Comparison of ENCODE assay signal across 8 cellular contexts in genomic region chr11:827146-827860, GRCh38. TPM values are rescaled to one million over a fixed set of nuclear protein-coding genes. Genes with fewer than 3 reads are reported as not detected.
DNase-seq lines count a peak whose midpoint lies in the region; TF ChIP-seq lines count a peak whose summit lies in the region.

No MANE protein-coding gene starts in this region.

- DNase-seq in activated naive CD4-positive, alpha-beta T cell treated with anti-CD3 and anti-CD28 coated beads for 36 hours = no peak
- no peak for DNase-seq in activated naive CD4-positive, alpha-beta T cell treated with anti-CD3 and anti-CD28 coated beads, Interleukin-2, amount 50 U/mL, for 16 hours
- DNase-seq in NB4 (ENCODE audit: low read depth) (peak; percentile 85), substantia nigra (lab: John Stamatoyannopoulos, UW) (no peak), iPS-NIHi11 (ENCODE audit: low spot score) (no peak)
- no peak for DNase-seq in activated CD4-positive, alpha-beta T cell treated with anti-CD3 and anti-CD28 coated beads, Interleukin-2, amount 50 U/mL, for 1 hour

- H3K36me3 ChIP-seq in ectodermal cell (ENCODE audit: control insufficient read depth, insufficient read depth, low read length) (peaks cover 9% of the 10 kb centered on the region), neutrophil (peaks cover 33% of the 10 kb centered on the region)

- H3K27me3 ChIP-seq in ectodermal cell (ENCODE audit: control insufficient read depth, insufficient read depth, low read length, poor library complexity, severe bottlenecking) (peaks cover 69% of the 10 kb centered on the region), neutrophil (peaks cover 34% of the 10 kb centered on the region)

- peaks cover 31% of the 10 kb centered on the region for H3K4me1 Mint-ChIP-seq in activated naive CD4-positive, alpha-beta T cell treated with anti-CD3 and anti-CD28 coated beads for 36 hours (ENCODE audit: low read depth)

- peak; percentile 30 for TF ChIP-seq POLR2A in NB4 (IDR thresholded peaks at IDR 0.05; ENCODE audit: extremely low read depth, insufficient read length)

- no peaks in the 10 kb centered on the region for H3K9me3 Mint-ChIP-seq in activated naive CD4-positive, alpha-beta T cell treated with anti-CD3 and anti-CD28 coated beads for 36 hours

- H3K36me3 Mint-ChIP-seq in activated naive CD4-positive, alpha-beta T cell treated with anti-CD3 and anti-CD28 coated beads for 36 hours (ENCODE audit: low read depth) = peaks cover 7% of the 10 kb centered on the region

- intact Hi-C loops in activated naive CD4-positive, alpha-beta T cell treated with anti-CD3 and anti-CD28 coated beads for 36 hours (cut with micrococcal nuclease) = no loop called here

- H3K4me3 ChIP-seq in NB4 (ENCODE audit: low read depth, low read length) (peak overlapping the region; percentile 63), ectodermal cell (ENCODE audit: insufficient read depth, low read depth, low read length) (peak overlapping the region; percentile 39), neutrophil (ENCODE audit: low read depth in 1 of 2, low read length in 1 of 2) (peak overlapping the region; percentile 68 to 80)

- TF ChIP-seq CTCF in NB4 (IDR thresholded peaks at IDR 0.05; ENCODE audit: low read depth, low read length) (no peak), neutrophil (IDR thresholded peaks at IDR 0.05) (no peak)

- CTCF ChIA-PET in activated naive CD4-positive, alpha-beta T cell treated with anti-CD3 and anti-CD28 coated beads for 36 hours (lab: Charles Lee) = no interaction called here

- no peaks in the 10 kb centered on the region for H3K9me3 ChIP-seq in ectodermal cell (ENCODE audit: control insufficient read depth, low read length)
- H3K9me3 ChIP-seq in neutrophil = no peaks in the 10 kb centered on the region

- peak overlapping the region; percentile 48 for H3K4me3 Mint-ChIP-seq in activated naive CD4-positive, alpha-beta T cell treated with anti-CD3 and anti-CD28 coated beads for 36 hours

- WGBS in ectodermal cell, 2 experiments = 1 to 3% methylated on average over 66 of the region's 66 CpGs

- no peak overlapping the region for H3K27ac ChIP-seq in ectodermal cell (ENCODE audit: insufficient read depth, low read depth, low read length, poor library complexity, severe bottlenecking)
- H3K27ac ChIP-seq in neutrophil = peak overlapping the region; percentile 80
- no peak overlapping the region for H3K27ac ChIP-seq in substantia nigra (ENCODE audit: low read depth, low read length, poor library complexity, severe bottlenecking)

- H3K4me1 ChIP-seq in ectodermal cell (ENCODE audit: control insufficient read depth, insufficient read depth, low read length) = peaks cover 50% of the 10 kb centered on the region
- peaks cover 84 to 97% of the 10 kb centered on the region in 2 experiments for H3K4me1 ChIP-seq in neutrophil (ENCODE audit: control insufficient read depth in 1 of 2, insufficient read depth in 1 of 2, low read depth in 1 of 2, low read length in 1 of 2)

- no peak overlapping the region for H3K27ac Mint-ChIP-seq in activated naive CD4-positive, alpha-beta T cell treated with anti-CD3 and anti-CD28 coated beads for 36 hours

- H3K27me3 Mint-ChIP-seq in activated naive CD4-positive, alpha-beta T cell treated with anti-CD3 and anti-CD28 coated beads for 36 hours (ENCODE audit: low read depth) = peaks cover 38% of the 10 kb centered on the region

RNA-seq across cellular contexts. Expression of gene CRACR2B, which starts 0.4 kb away (rescaled TPM):
- total RNA-seq in activated naive CD4-positive, alpha-beta T cell treated with anti-CD3 and anti-CD28 coated beads for 36 hours = under 1 TPM; 0.32 to 0.41 TPM
- polyA plus RNA-seq in ectodermal cell (2013, experiment 1 of 4) = 3.5 TPM
- polyA plus RNA-seq in ectodermal cell (2013, experiment 2 of 4) = 4.7 TPM
- 5.6 TPM for polyA plus RNA-seq in ectodermal cell (2013, experiment 3 of 4)
- polyA plus RNA-seq in ectodermal cell (2013, experiment 4 of 4) = 7.4 TPM

RNA-seq across cellular contexts. Expression of gene CD151, which starts 5.4 kb away (rescaled TPM):
- total RNA-seq in activated naive CD4-positive, alpha-beta T cell treated with anti-CD3 and anti-CD28 coated beads for 36 hours = 10 to 100 TPM; 16.3 to 18.1 TPM
- 111 TPM for polyA plus RNA-seq in ectodermal cell (2013, experiment 1 of 4)
- 107 TPM for polyA plus RNA-seq in ectodermal cell (2013, experiment 2 of 4)
- polyA plus RNA-seq in ectodermal cell (2013, experiment 3 of 4) = 94.8 TPM
- 112 TPM for polyA plus RNA-seq in ectodermal cell (2013, experiment 4 of 4)

RNA-seq across cellular contexts. Expression of gene PNPLA2, which starts 8.6 kb away (rescaled TPM):
- total RNA-seq in activated naive CD4-positive, alpha-beta T cell treated with anti-CD3 and anti-CD28 coated beads for 36 hours = 10 to 100 TPM; 15.5 to 22.6 TPM
- 38.9 TPM for polyA plus RNA-seq in ectodermal cell (2013, experiment 1 of 4)
- 40.3 TPM for polyA plus RNA-seq in ectodermal cell (2013, experiment 2 of 4)
- 26.1 TPM for polyA plus RNA-seq in ectodermal cell (2013, experiment 3 of 4)
- polyA plus RNA-seq in ectodermal cell (2013, experiment 4 of 4) = 27.2 TPM

RNA-seq across cellular contexts. Expression of gene POLR2L, which starts 15.0 kb away (rescaled TPM):
- total RNA-seq in activated naive CD4-positive, alpha-beta T cell treated with anti-CD3 and anti-CD28 coated beads for 36 hours = 10 to 100 TPM; 68.1 to 68.2 TPM
- polyA plus RNA-seq in ectodermal cell (2013, experiment 1 of 4) = 105 TPM
- 92.4 TPM for polyA plus RNA-seq in ectodermal cell (2013, experiment 2 of 4)
- polyA plus RNA-seq in ectodermal cell (2013, experiment 3 of 4) = 101 TPM
- polyA plus RNA-seq in ectodermal cell (2013, experiment 4 of 4) = 111 TPM

RNA-seq across cellular contexts. Expression of gene TSPAN4, which starts 15.3 kb away (rescaled TPM):
- total RNA-seq in activated naive CD4-positive, alpha-beta T cell treated with anti-CD3 and anti-CD28 coated beads for 36 hours = 1 to 10 TPM; 5.0 to 6.3 TPM
- polyA plus RNA-seq in ectodermal cell (2013, experiment 1 of 4) = 42.7 TPM
- polyA plus RNA-seq in ectodermal cell (2013, experiment 2 of 4) = 45.5 TPM
- 37.4 TPM for polyA plus RNA-seq in ectodermal cell (2013, experiment 3 of 4)
- polyA plus RNA-seq in ectodermal cell (2013, experiment 4 of 4) = 44.4 TPM
